Comparison of ENCODE assay signal across 8 cellular contexts in the genomic region with DNA sequence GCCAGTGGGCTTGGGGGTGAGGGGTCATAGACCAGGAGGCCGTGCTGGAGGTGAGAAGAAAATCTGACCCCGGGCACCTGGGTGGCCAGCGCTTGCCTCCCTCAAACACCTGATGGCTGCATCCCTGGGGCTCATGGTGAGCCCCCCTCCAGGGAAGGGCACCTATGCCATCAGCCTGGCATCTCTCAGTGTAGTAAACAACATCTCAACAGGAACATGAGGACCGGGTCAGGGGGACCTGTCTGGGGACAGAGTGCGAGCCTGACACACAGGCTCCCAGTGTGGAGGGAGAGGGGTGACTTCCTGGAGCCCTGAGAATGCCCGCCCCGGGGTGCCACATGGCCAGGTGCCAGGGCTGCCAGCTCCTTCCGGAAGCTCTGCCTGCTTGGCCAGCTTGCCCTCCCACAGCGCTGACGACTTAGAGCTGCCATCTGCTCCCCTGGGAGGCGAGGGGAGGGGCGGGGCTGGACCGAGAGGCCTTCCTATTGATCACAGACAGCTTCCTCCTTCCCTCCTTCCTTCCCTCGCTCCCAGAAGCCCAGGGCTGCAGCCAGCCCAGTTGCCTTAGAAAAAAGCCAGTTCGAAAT. TPM values are rescaled to one million over a fixed set of nuclear protein-coding genes. Genes with fewer than 3 reads are reported as not detected.
A peak's percentile ranks its signal among the peaks of the same experiment; 100 is the strongest.
DNase-seq lines count a peak whose midpoint lies in the region; ATAC-seq and TF ChIP-seq lines count a peak whose summit lies in the region.

No MANE protein-coding gene starts in this region.

- no peaks in the 10 kb centered on the region for H3K27me3 Mint-ChIP-seq in progenitor cell of endocrine pancreas

- H3K4me1 Mint-ChIP-seq in progenitor cell of endocrine pancreas (ENCODE audit: low read depth), result no peaks in the 10 kb centered on the region

- H3K27ac ChIP-seq in WERI-Rb-1, result peak overlapping the region; percentile 81

- H3K36me3 ChIP-seq in WERI-Rb-1, result peaks cover 29% of the 10 kb centered on the region
- no peaks in the 10 kb centered on the region for H3K36me3 ChIP-seq in mucosa of stomach (ENCODE audit: control insufficient read depth, insufficient read depth, low read length)

- peaks cover 40% of the 10 kb centered on the region for H3K4me1 ChIP-seq in mucosa of stomach (ENCODE audit: control insufficient read depth, insufficient read depth, low read length)

- peak overlapping the region; percentile 60 for H3K9ac ChIP-seq in mucosa of stomach (ENCODE audit: low read length)

- H3K27ac Mint-ChIP-seq in progenitor cell of endocrine pancreas, result no peak overlapping the region

- H3K36me3 Mint-ChIP-seq in progenitor cell of endocrine pancreas (ENCODE audit: insufficient read depth), result peaks cover 6% of the 10 kb centered on the region

- no peaks in the 10 kb centered on the region for H3K9me3 Mint-ChIP-seq in progenitor cell of endocrine pancreas (ENCODE audit: low read depth)

- H3K4me3 ChIP-seq in WERI-Rb-1 (ENCODE audit: low read depth, low read length) (no peak overlapping the region), mucosa of stomach (ENCODE audit: low read length) (no peak overlapping the region)

- H3K4me3 Mint-ChIP-seq in progenitor cell of endocrine pancreas (ENCODE audit: low read depth), result no peak overlapping the region

- H3K9me3 ChIP-seq in WERI-Rb-1 (ENCODE audit: severe bottlenecking) (no peaks in the 10 kb centered on the region), mucosa of stomach (ENCODE audit: control insufficient read depth, low read length) (no peaks in the 10 kb centered on the region)

- DNase-seq in DMS 273 (lab: John Stamatoyannopoulos, UW; ENCODE audit: unreplicated experiment) (peak; percentile 96), NCI-H1417 treated with DMSO at 0.1 percent for 48 hours (lab: John Stamatoyannopoulos, UW) (peak; percentile 69), WERI-Rb-1 (peak; percentile 93), progenitor cell of endocrine pancreas (ENCODE audit: low spot score, unreplicated experiment) (no peak), kidney glomerular epithelial cell (lab: John Stamatoyannopoulos, UW) (no peak)

- H3K27me3 ChIP-seq in WERI-Rb-1 (ENCODE audit: insufficient read depth, low read depth, severe bottlenecking) (no peaks in the 10 kb centered on the region), mucosa of stomach (ENCODE audit: control insufficient read depth, insufficient read depth, low read length) (no peaks in the 10 kb centered on the region)

- no peak for ATAC-seq in GM19463 (IDR thresholded peaks at IDR 0.05; ENCODE audit: unreplicated experiment)
- no peak for ATAC-seq in activated CD4-positive, CD25-positive, alpha-beta regulatory T cell treated with anti-CD3 and anti-CD28 coated beads, Interleukin-2, amount 50 U/mL, for 24 hours

- TF ChIP-seq CTCF in WERI-Rb-1 (IDR thresholded peaks at IDR 0.05; ENCODE audit: low read depth, low read length), result no peak
- no peak for TF ChIP-seq CTCF in progenitor cell of endocrine pancreas (IDR thresholded peaks at IDR 0.05; ENCODE audit: unreplicated experiment)

RNA-seq across cellular contexts. Expression of a gene that starts 12.3 kb away (rescaled TPM):
- 40.9 and 46.6 TPM in 2 replicates for total RNA-seq in progenitor cell of endocrine pancreas

RNA-seq across cellular contexts. Expression of a gene that starts 23.7 kb away (rescaled TPM):
- 57.9 and 58.8 TPM in 2 replicates for total RNA-seq in progenitor cell of endocrine pancreas

RNA-seq across cellular contexts. Expression of a gene that starts 23.9 kb away (rescaled TPM):
- total RNA-seq in progenitor cell of endocrine pancreas, result 10.4 and 11.1 TPM in 2 replicates

RNA-seq across cellular contexts. Expression of a gene that starts 31.5 kb away (rescaled TPM):
- total RNA-seq in progenitor cell of endocrine pancreas, result 62.9 and 69.7 TPM in 2 replicates

RNA-seq across cellular contexts. Expression of a gene that starts 39.5 kb away (rescaled TPM):
- 15.0 and 15.6 TPM in 2 replicates for total RNA-seq in progenitor cell of endocrine pancreas

Comparison
In these comparisons a context has a peak if more than half of its experiments do, and no peak if none do; other contexts are left out.
1. DNase-seq: peak in DMS 273 (single experiment), NCI-H1417 treated with DMSO at 0.1 percent for 48 hours (single experiment) and WERI-Rb-1 (single experiment); none in progenitor cell of endocrine pancreas (single experiment) and kidney glomerular epithelial cell (single experiment).